In the genomic region with DNA sequence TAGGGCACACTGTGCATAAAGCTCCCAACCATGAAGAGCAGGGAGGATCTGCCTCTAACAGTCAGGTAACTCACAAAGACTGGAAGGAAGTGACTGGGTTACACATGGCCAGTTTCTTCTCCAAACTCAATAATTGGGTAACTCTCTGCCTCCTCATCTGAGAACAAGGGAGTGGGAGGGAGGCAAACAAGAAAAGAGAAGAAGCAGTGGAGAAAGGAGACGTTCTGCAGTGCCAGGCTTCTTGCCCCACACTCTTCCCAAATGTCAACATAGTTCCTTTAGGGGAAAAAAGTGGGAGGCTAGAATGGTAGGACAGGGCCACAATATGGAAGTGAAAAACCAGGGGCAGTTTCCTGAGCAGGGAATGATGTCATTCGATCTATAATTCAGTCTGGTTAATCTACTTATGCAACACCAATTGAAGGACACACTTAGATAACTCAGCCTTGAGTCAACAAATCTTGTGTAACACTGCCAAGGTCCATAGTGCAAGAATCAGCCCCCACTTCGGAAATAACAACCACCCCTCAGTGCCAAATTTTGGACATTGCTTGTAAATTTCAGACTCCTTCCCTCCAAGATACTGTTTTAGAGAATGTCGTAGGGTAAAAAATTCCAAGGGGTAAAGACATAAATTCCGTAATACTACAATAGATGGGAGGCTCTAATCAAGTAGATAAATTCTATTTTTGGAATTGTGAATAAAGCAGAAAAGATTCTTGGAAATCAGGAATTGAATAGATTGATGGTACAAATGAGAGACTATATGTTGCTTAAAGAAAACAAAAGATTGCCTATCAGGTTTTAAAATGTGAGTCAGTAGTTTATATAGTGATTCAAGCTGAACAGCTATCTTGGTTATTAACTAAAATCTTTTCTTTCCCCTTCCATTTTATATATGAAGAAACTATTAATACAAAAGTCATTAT, we compare ENCODE assay signal across 9 cellular contexts.
DNase-seq lines count a peak whose midpoint lies in the region; FAIRE-seq and TF ChIP-seq lines count a peak whose summit lies in the region.
"Had no signal": no experiment of that assay in that cellular context is flagged by ENCODE, and none has a peak within 500 bp of the region (broad histone marks: within the 10 kb centered on the region; RNA-seq: fewer than 3 reads in every experiment).

No MANE protein-coding gene starts in this region.

- H3K4me2 ChIP-seq in endothelial cell of umbilical vein (ENCODE audit: insufficient read depth, low read length) (peak overlapping the region; percentile 57), neural progenitor cell (no peak overlapping the region)

- H3K27ac Mint-ChIP-seq in CD14-positive monocyte (peak overlapping the region; percentile 81 to 96 (median 92)), neural progenitor cell (peak overlapping the region; percentile 47)

- H3K9ac ChIP-seq in endothelial cell of umbilical vein (replicated peaks; ENCODE audit: extremely low read depth, insufficient read depth, low read length) (no peak overlapping the region), neural progenitor cell (no peak overlapping the region)

- no peak overlapping the region for H2AFZ ChIP-seq in endothelial cell of umbilical vein (ENCODE audit: low read depth, low read length)
- no peak overlapping the region for H2AFZ ChIP-seq in neural progenitor cell (replicated peaks)

- dilution Hi-C loops in endothelial cell of umbilical vein (cut with MboI; ENCODE audit: extremely low pct_ligation_motif_present, low sequenced_read_pairs), result no loop called here

- H3K9me3 Mint-ChIP-seq in CD14-positive monocyte (peaks cover 0 to 2% (median 0%) of the 10 kb centered on the region in 7 donors), neural progenitor cell (peaks cover 4% of the 10 kb centered on the region)

- TF ChIP-seq POLR2A in endothelial cell of umbilical vein (IDR thresholded peaks at IDR 0.05; ENCODE audit: low read depth, low read length), result no peak

- intact Hi-C loops in CD14-positive monocyte (cut with micrococcal nuclease), result loop anchor here (5.0 to 10.0 kb wide), 5 partner anchors 135 to 655 kb away; partner anchors contain the start of gene BCL6 (in 1 of the 2)
- intact Hi-C loops in endothelial cell of umbilical vein (cut with micrococcal nuclease), result loop anchor here (1.0 to 10.0 kb wide), 2 partner anchors 69 to 142 kb away; partner anchors contain the start of gene LPP

- H3K4me1 Mint-ChIP-seq in CD14-positive monocyte (peaks cover 68% of the 10 kb centered on the region), neural progenitor cell (peaks cover 51% of the 10 kb centered on the region)

- H3K4me3 Mint-ChIP-seq in CD14-positive monocyte, result peak overlapping the region in 1 of 2 donors; percentile 18
- H3K4me3 Mint-ChIP-seq in neural progenitor cell, result no peak overlapping the region

- H3K9me3 ChIP-seq in endothelial cell of umbilical vein (replicated peaks; ENCODE audit: control insufficient read depth, insufficient read depth, low read length) (no peaks in the 10 kb centered on the region), neural progenitor cell (ENCODE audit: low read depth) (no peaks in the 10 kb centered on the region)

- H3K27ac ChIP-seq in endothelial cell of umbilical vein (ENCODE audit: insufficient read depth, low read depth, low read length) (peak overlapping the region; percentile 63), neural progenitor cell (no peak overlapping the region)

- DNase-seq in CD14-positive monocyte (ENCODE audit: low spot score), result peak; percentile 49
- DNase-seq in NCI-H2196 treated with DMSO at 0.1 percent for 48 hours (lab: John Stamatoyannopoulos, UW; ENCODE audit: unreplicated experiment), result peak; percentile 63
- peak; percentile 83 for DNase-seq in endothelial cell of umbilical vein (ENCODE audit: low read depth, low spot score)
- DNase-seq in neural progenitor cell (ENCODE audit: low spot score), result no peak
- DNase-seq in GOT3 (lab: John Stamatoyannopoulos, UW), result no peak
- DNase-seq in retina, result no peak
- no peak for DNase-seq in activated CD8-positive, alpha-beta memory T cell treated with anti-CD3 and anti-CD28 coated beads for 24 hours
- DNase-seq in islet precursor cell, result no peak
- DNase-seq: NCI-H1436 treated with DMSO at 0.1 percent for 48 hours had no signal

- POLR2A ChIA-PET in endothelial cell of umbilical vein (lab: Charles Lee), result no interaction called here

- no peaks in the 10 kb centered on the region for H3K27me3 Mint-ChIP-seq in CD14-positive monocyte (ENCODE audit: low read depth in 3 of 3)
- H3K27me3 Mint-ChIP-seq in neural progenitor cell (ENCODE audit: insufficient read depth, low read depth), result peaks cover 2% of the 10 kb centered on the region

- TSS peak; percentile 63 for BruUV-seq in endothelial cell of umbilical vein (replicated peaks; lab: Mats Ljungman, UMichigan)

- CTCF ChIA-PET in endothelial cell of umbilical vein (lab: Charles Lee), result interaction anchor here (1.0 to 1.3 kb wide), 3 partner anchors 10 to 53 kb away, joined by 3 to 4 read pairs (median 3); no protein-coding TSS in a partner anchor

- H4K20me1 ChIP-seq in endothelial cell of umbilical vein (replicated peaks; ENCODE audit: control insufficient read depth, extremely low read depth, insufficient read depth, low read length), result no peaks in the 10 kb centered on the region
- peaks cover 4% of the 10 kb centered on the region for H4K20me1 ChIP-seq in neural progenitor cell (ENCODE audit: low read depth)

- peaks cover 28% of the 10 kb centered on the region for H3F3A ChIP-seq in neural progenitor cell (ENCODE audit: low read depth)

- no peak overlapping the region for H3K4me3 ChIP-seq in endothelial cell of umbilical vein (replicated peaks in 1 of 3; ENCODE audit: insufficient read depth in 1 of 3, low read depth in 1 of 3, low read length in 3 of 3)
- H3K4me3 ChIP-seq in neural progenitor cell, result no peak overlapping the region

- peaks cover 9 to 22% of the 10 kb centered on the region in 2 donors for H3K36me3 Mint-ChIP-seq in CD14-positive monocyte
- H3K36me3 Mint-ChIP-seq in neural progenitor cell, result no peaks in the 10 kb centered on the region

- H3K79me2 ChIP-seq in endothelial cell of umbilical vein (ENCODE audit: control insufficient read depth, insufficient read depth, low read length) (peaks cover 7% of the 10 kb centered on the region), neural progenitor cell (ENCODE audit: low read depth) (peaks cover 9% of the 10 kb centered on the region)

- no peaks in the 10 kb centered on the region for H3K9me1 ChIP-seq in endothelial cell of umbilical vein (replicated peaks; ENCODE audit: control insufficient read depth, extremely low read depth, insufficient read depth, low read length)

- H3K36me3 ChIP-seq in endothelial cell of umbilical vein (ENCODE audit: control insufficient read depth in 2 of 2, extremely low read depth in 1 of 2, insufficient read depth in 2 of 2, low read length in 2 of 2), result no peaks in the 10 kb centered on the region
- H3K36me3 ChIP-seq in neural progenitor cell, result no peaks in the 10 kb centered on the region

- H3K4me1 ChIP-seq in endothelial cell of umbilical vein (ENCODE audit: control insufficient read depth, extremely low read depth, insufficient read depth, low read length), result peaks cover 49% of the 10 kb centered on the region
- H3K4me1 ChIP-seq in neural progenitor cell, result peaks cover 51% of the 10 kb centered on the region

- H3K27me3 ChIP-seq in endothelial cell of umbilical vein (ENCODE audit: control insufficient read depth in 2 of 2, insufficient read depth in 2 of 2, low read length in 2 of 2), result no peaks in the 10 kb centered on the region
- H3K27me3 ChIP-seq in neural progenitor cell, result no peaks in the 10 kb centered on the region

- peak; percentile 84 for FAIRE-seq in endothelial cell of umbilical vein (lab: Jason Lieb, UNC)

- TF ChIP-seq CTCF in CD14-positive monocyte (IDR thresholded peaks at IDR 0.05), result no peak
- no peak for TF ChIP-seq CTCF in endothelial cell of umbilical vein (IDR thresholded peaks at IDR 0.05; ENCODE audit: extremely low read depth in 1 of 2, insufficient read depth in 1 of 2, low read depth in 1 of 2, low read length in 2 of 2)
- no peak for TF ChIP-seq CTCF in neural progenitor cell (IDR thresholded peaks at IDR 0.05)

TF ChIP-seq in endothelial cell of umbilical vein, 7 proteins besides CTCF, POLR2A, EP300 and RAD21:
- TF ChIP-seq MYC (IDR thresholded peaks at IDR 0.05; ENCODE audit: low read depth, low read length) (no peak), POLR2AphosphoS5 (IDR thresholded peaks at IDR 0.05; ENCODE audit: insufficient read depth, low read depth, low read length) (peak; percentile 40), FOS (IDR thresholded peaks at IDR 0.05; ENCODE audit: borderline replicate concordance, insufficient read depth, low read length) (peak; percentile 24), JUN (IDR thresholded peaks at IDR 0.05; ENCODE audit: borderline replicate concordance, insufficient read depth, insufficient read length, low read depth) (peak; percentile 59), GATA2 (IDR thresholded peaks at IDR 0.05; ENCODE audit: insufficient read depth, insufficient read length, low read depth, low read length) (peak; percentile 51), EZH2 (IDR thresholded peaks at IDR 0.05; ENCODE audit: borderline replicate concordance, low read depth, low read length, severe bottlenecking) (no peak)
- TF ChIP-seq, protein P1, sequence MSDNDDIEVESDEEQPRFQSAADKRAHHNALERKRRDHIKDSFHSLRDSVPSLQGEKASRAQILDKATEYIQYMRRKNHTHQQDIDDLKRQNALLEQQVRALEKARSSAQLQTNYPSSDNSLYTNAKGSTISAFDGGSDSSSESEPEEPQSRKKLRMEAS (IDR thresholded peaks at IDR 0.05; ENCODE audit: insufficient read depth, insufficient read length), result no peak

Comparison
In these comparisons a context has a peak if more than half of its experiments do, and no peak if none do; other contexts are left out.
1. DNase-seq: peak in CD14-positive monocyte (single experiment), NCI-H2196 treated with DMSO at 0.1 percent for 48 hours (single experiment) and endothelial cell of umbilical vein (single experiment); none in neural progenitor cell (single experiment), GOT3 (single experiment), retina (single experiment), activated CD8-positive, alpha-beta memory T cell treated with anti-CD3 and anti-CD28 coated beads for 24 hours (single experiment) and islet precursor cell (single experiment).